8 cellular contexts compared by ENCODE assay signal in the genomic region with DNA sequence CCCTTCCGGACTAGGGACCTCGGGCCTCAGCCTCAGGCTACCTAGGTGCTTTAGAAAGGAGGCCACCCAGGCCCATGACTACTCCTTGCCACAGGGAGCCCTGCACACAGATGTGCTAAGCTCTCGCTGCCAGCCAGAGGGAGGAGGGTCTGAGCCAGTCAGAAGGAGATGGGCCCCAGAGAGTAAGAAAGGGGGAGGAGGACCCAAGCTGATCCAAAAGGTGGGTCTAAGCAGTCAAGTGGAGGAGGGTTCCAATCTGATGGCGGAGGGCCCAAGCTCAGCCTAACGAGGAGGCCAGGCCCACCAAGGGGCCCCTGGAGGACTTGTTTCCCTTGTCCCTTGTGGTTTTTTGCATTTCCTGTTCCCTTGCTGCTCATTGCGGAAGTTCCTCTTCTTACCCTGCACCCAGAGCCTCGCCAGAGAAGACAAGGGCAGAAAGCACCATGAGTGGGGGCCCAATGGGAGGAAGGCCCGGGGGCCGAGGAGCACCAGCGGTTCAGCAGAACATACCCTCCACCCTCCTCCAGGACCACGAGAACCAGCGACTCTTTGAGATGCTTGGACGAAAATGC. TPM values are rescaled to one million over a fixed set of nuclear protein-coding genes. Genes with fewer than 3 reads are reported as not detected.
DNase-seq lines count a peak whose midpoint lies in the region; ATAC-seq lines count a peak whose summit lies in the region.

TSS of gene WAS (plus strand) at position 389 of the 572 bp plus-strand sequence. CDS start at position 444, 55 bp downstream.

- intact Hi-C loops in T-helper 1 cell treated with Interleukin-12 subunit alpha and Interleukin-12 subunit beta and Interleukin-4 antibody, amounts not matched to agents 30 ng/mL and 1 ng/mL, for 36 hours (cut with micrococcal nuclease): loop anchor here (1.0 to 2.0 kb wide), 3 partner anchors 13 to 54 kb away; partner anchors contain the start of gene SUV39H1

- H3K4me3 Mint-ChIP-seq in effector memory CD8-positive, alpha-beta T cell: peak within 1 kb of the TSS; percentile 96

- H3K9me3 Mint-ChIP-seq in effector memory CD8-positive, alpha-beta T cell: no peaks in the 10 kb centered on the region

- ATAC-seq in GM18498 (IDR thresholded peaks at IDR 0.05; ENCODE audit: unreplicated experiment): peak; percentile 83
- ATAC-seq in HG02642 (IDR thresholded peaks at IDR 0.05; ENCODE audit: poor library complexity, unreplicated experiment): peak; percentile 80
- ATAC-seq in effector memory CD8-positive, alpha-beta T cell (replicated peaks): peak; percentile 92

- peaks cover 28% of the 10 kb centered on the region for H3K36me3 Mint-ChIP-seq in effector memory CD8-positive, alpha-beta T cell (ENCODE audit: insufficient read depth)

- no peaks in the 10 kb centered on the region for H3K27me3 Mint-ChIP-seq in effector memory CD8-positive, alpha-beta T cell

- peak in 2 of 3 experiments; percentile 12 to 28 for DNase-seq in effector memory CD8-positive, alpha-beta T cell
- DNase-seq in stimulated activated CD8-positive, alpha-beta memory T cell treated with anti-CD3 and anti-CD28 coated beads, Interleukin-4, amount 100 ng/mL, for 48 hours: peak; percentile 57
- DNase-seq in NCI-H510A treated with DMSO at 0.1 percent for 48 hours (lab: John Stamatoyannopoulos, UW) (no peak), putamen (ENCODE audit: low spot score) (no peak), NCI-H1417 treated with DMSO at 0.1 percent for 48 hours (lab: John Stamatoyannopoulos, UW) (no peak)

- peak within 1 kb of the TSS; percentile 97 for H3K27ac Mint-ChIP-seq in effector memory CD8-positive, alpha-beta T cell

- H3K4me1 Mint-ChIP-seq in effector memory CD8-positive, alpha-beta T cell (ENCODE audit: low read depth in 2 of 2): peaks cover 40 to 51% of the 10 kb centered on the region in 2 donors

RNA-seq across cellular contexts. Expression of gene WAS, which starts in this region (rescaled TPM):
- 151 and 162 TPM in 2 replicates for total RNA-seq in T-helper 1 cell treated with Interleukin-12 subunit alpha and Interleukin-12 subunit beta and Interleukin-4 antibody, amounts not matched to agents 30 ng/mL and 1 ng/mL, for 36 hours

Comparison
In these comparisons a context has a peak if more than half of its experiments do, and no peak if none do; other contexts are left out.
1. DNase-seq: peak in effector memory CD8-positive, alpha-beta T cell (2 of 3) and stimulated activated CD8-positive, alpha-beta memory T cell treated with anti-CD3 and anti-CD28 coated beads, Interleukin-4, amount 100 ng/mL, for 48 hours (single experiment); none in NCI-H510A treated with DMSO at 0.1 percent for 48 hours (single experiment), putamen (single experiment) and NCI-H1417 treated with DMSO at 0.1 percent for 48 hours (single experiment).
2. Peak in every context shown above with its lines, with median percentiles within 50 percentile points of each other: ATAC-seq.